23 cellular contexts compared by ENCODE assay signal in genomic region chr22:48337957-48338792, GRCh38.
"Had no signal": no experiment of that assay in that cellular context is flagged by ENCODE, and none has a peak within 500 bp of the region (broad histone marks: within the 10 kb centered on the region; RNA-seq: fewer than 3 reads in every experiment).

No MANE protein-coding gene starts in this region.

- H3K27me3 ChIP-seq: ascending aorta, brain microvascular endothelial cell, thyroid gland had no signal

- DNase-seq: activated CD4-positive, alpha-beta T cell treated with anti-CD3 and anti-CD28 coated beads, Interleukin-2, amount 10 ng/mL, durations not matched to agents 7 days and 5 days; activated CD4-positive, CD25-positive, alpha-beta regulatory T cell treated with anti-CD3 and anti-CD28 coated beads, Interleukin-2, amount 50 U/mL, for 72 hours; activated CD8-positive, alpha-beta memory T cell treated with anti-CD3 and anti-CD28 coated beads, Interleukin-2, amount 10 ng/mL, durations not matched to agents 7 days and 5 days; activated CD8-positive, alpha-beta T cell treated with anti-CD3 and anti-CD28 coated beads for 36 hours; activated T-cell treated with anti-CD3 and anti-CD28 coated beads for 4 hours; brain microvascular endothelial cell; gastrocnemius medialis; hypothalamus; left ventricle myocardium superior; mesenchymal stem cell; mucosa of descending colon; stimulated activated CD4-positive, alpha-beta T cell treated with anti-CD3 and anti-CD28 coated beads, Interleukin-2, amount 100 ng/mL, for 48 hours; stimulated activated CD8-positive, alpha-beta memory T cell treated with anti-CD3 and anti-CD28 coated beads, Interleukin-4, amount 100 ng/mL, for 48 hours; stimulated activated naive CD4-positive, alpha-beta T cell; T-cell; thyroid gland; WERI-Rb-1 had no signal

- H3K4me2 ChIP-seq: smooth muscle cell had no signal

- H3K4me1 ChIP-seq: ascending aorta, esophagus muscularis mucosa, gastrocnemius medialis, thyroid gland had no signal

- H3K4me3 ChIP-seq: ascending aorta, coronary artery, esophagus muscularis mucosa, gastrocnemius medialis, mucosa of descending colon, smooth muscle cell, thyroid gland had no signal

- H3K27ac ChIP-seq: ascending aorta, brain microvascular endothelial cell, coronary artery, esophagus muscularis mucosa, gastrocnemius medialis, thyroid gland, WERI-Rb-1 had no signal

- H3K36me3 ChIP-seq: ascending aorta, brain microvascular endothelial cell, esophagus muscularis mucosa, gastrocnemius medialis, thyroid gland, WERI-Rb-1 had no signal

- ATAC-seq: activated CD8-positive, alpha-beta memory T cell treated with anti-CD3 and anti-CD28 coated beads, Interleukin-2, amount 10 ng/mL, durations not matched to agents 7 days and 5 days; activated CD8-positive, alpha-beta T cell treated with anti-CD3 and anti-CD28 coated beads for 36 hours; activated naive CD4-positive, alpha-beta T cell treated with anti-CD3 and anti-CD28 coated beads, Interleukin-2, amount 50 U/mL, for 72 hours; gastrocnemius medialis; left ventricle myocardium superior; mucosa of descending colon; sciatic nerve; T-cell had no signal

- H3K9me3 ChIP-seq: ascending aorta, esophagus muscularis mucosa, gastrocnemius medialis, mucosa of descending colon, thyroid gland had no signal
